ENCODE assay signal across 10 cellular contexts in the genomic region with DNA sequence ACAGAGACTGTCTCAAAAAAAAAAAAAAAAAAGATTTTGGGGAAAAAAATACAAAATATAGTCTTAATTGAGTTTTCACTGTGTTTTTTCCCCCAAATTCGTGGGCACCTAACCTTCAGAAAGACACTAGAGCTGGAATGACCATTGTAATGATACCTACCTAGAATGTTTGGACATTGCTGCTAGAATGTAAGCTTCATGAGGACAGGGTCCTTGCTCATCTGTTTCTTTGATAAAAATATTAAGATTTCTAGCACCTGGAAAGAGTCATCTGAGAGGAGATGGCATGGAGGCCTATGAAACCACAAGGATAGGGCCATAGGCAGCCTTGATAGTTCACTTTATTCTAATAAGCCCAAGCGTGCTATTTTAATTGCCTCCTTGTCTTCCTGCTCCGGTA.
"Had no signal": no experiment of that assay in that cellular context is flagged by ENCODE, and none has a peak within 500 bp of the region (broad histone marks: within the 10 kb centered on the region; RNA-seq: fewer than 3 reads in every experiment).

No MANE protein-coding gene starts in this region.

- FAIRE-seq: H1 had no signal

- ATAC-seq: GM23338, HCT116 had no signal

- H3K27ac ChIP-seq: GM23248 had no signal

- H3K4me2 ChIP-seq: GM23338 had no signal

- H3K9me3 ChIP-seq: HAP-1 had no signal

- H3K4me3 ChIP-seq: GM23248, GM23338, HAP-1 had no signal

- DNase-seq: GM23248, GOT3, H7, H9, HCEC 1CT, HFFc6 had no signal

- H3K9ac ChIP-seq: GM23248 had no signal

- H2AFZ ChIP-seq: GM23248, GM23338 had no signal
